ENCODE assay signal across 31 cellular contexts in the genomic region with DNA sequence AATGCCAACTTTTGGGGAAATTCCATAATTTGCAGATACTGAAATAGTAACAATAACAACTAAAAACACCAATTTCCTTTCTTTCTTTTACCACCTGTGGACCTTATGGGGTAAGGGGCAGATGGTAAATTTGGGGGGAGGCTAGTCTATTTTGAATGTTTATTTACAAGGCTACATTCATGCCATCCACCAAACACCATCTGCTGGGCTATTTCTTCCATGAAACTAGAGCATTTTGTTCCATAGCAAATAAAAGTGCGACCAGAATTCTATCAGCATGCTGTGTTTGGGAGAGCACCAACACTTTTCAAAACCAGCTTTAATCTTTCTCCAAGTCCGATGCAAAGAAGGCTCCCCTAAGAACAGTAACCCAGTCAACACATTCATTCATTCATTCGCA.
"Had no signal": no experiment of that assay in that cellular context is flagged by ENCODE, and none has a peak within 500 bp of the region (broad histone marks: within the 10 kb centered on the region; RNA-seq: fewer than 3 reads in every experiment).

No MANE protein-coding gene starts in this region.

- H3K27ac Mint-ChIP-seq: activated CD4-positive, alpha-beta T cell treated with anti-CD3 and anti-CD28 coated beads for 36 hours; activated CD8-positive, alpha-beta memory T cell treated with anti-CD3 and anti-CD28 coated beads, Interleukin-2, amount 10 ng/mL, durations not matched to agents 7 days and 5 days; activated CD8-positive, alpha-beta T cell treated with anti-CD3 and anti-CD28 coated beads, Interleukin-2, amount 10 ng/mL, durations not matched to agents 7 days and 5 days; activated naive CD4-positive, alpha-beta T cell treated with anti-CD3 and anti-CD28 coated beads, Interleukin-2, amount 50 U/mL, for 24 hours; activated naive CD8-positive, alpha-beta T cell treated with anti-CD3 and anti-CD28 coated beads, Interleukin-2, amount 50 U/mL, for 24 hours; activated T-helper 2 cell treated with anti-CD3 and anti-CD28 coated beads, Interferon-gamma antibody, Interleukin-2, Interleukin-4, amounts not matched to agents 10 μg/mL and 5 μg/mL and 100 μg/mL, durations not matched to agents 14 hours and 24 hours and 36 hours; immature natural killer cell; stimulated activated naive B cell treated with anti-CD40 and anti-IgM and Interleukin-4, amounts not matched to agents 10 μg/mL and 1 μg/mL and 100 μg/mL, for 72 hours; T-helper 2 cell treated with Interferon-gamma antibody and Interleukin-4, amounts not matched to agents 5 μg/mL and 100 μg/mL, for 36 hours had no signal

- H3K36me3 Mint-ChIP-seq: activated CD8-positive, alpha-beta memory T cell treated with anti-CD3 and anti-CD28 coated beads, Interleukin-2, amount 10 ng/mL, durations not matched to agents 7 days and 5 days; activated naive CD4-positive, alpha-beta T cell treated with anti-CD3 and anti-CD28 coated beads, Interleukin-2, amount 50 U/mL, for 24 hours; immature natural killer cell; naive B cell; stimulated activated naive B cell treated with anti-CD40 and anti-IgM and Interleukin-4, amounts not matched to agents 10 μg/mL and 1 μg/mL and 100 μg/mL, for 72 hours had no signal

- ATAC-seq: activated CD4-positive, alpha-beta T cell treated with anti-CD3 and anti-CD28 coated beads for 36 hours; activated CD8-positive, alpha-beta memory T cell treated with anti-CD3 and anti-CD28 coated beads, Interleukin-2, amount 10 ng/mL, durations not matched to agents 7 days and 5 days; activated CD8-positive, alpha-beta T cell treated with anti-CD3 and anti-CD28 coated beads, Interleukin-2, amount 10 ng/mL, durations not matched to agents 7 days and 5 days; activated naive CD8-positive, alpha-beta T cell treated with anti-CD3 and anti-CD28 coated beads, Interleukin-2, amount 50 U/mL, for 24 hours; foreskin keratinocyte; heart left ventricle; stimulated activated naive B cell treated with anti-CD40 and anti-IgM and Interleukin-4, amounts not matched to agents 10 μg/mL and 1 μg/mL and 100 μg/mL, for 72 hours had no signal

- H3K27me3 ChIP-seq: esophagus muscularis mucosa, foreskin keratinocyte, right atrium auricular region, stomach, thyroid gland, upper lobe of left lung, vagina had no signal

- DNase-seq: activated CD4-positive, alpha-beta T cell treated with anti-CD3 and anti-CD28 coated beads for 36 hours; activated CD4-positive, CD25-positive, alpha-beta regulatory T cell; activated CD8-positive, alpha-beta memory T cell treated with anti-CD3 and anti-CD28 coated beads, Interleukin-2, amount 10 ng/mL, durations not matched to agents 7 days and 5 days; activated CD8-positive, alpha-beta T cell treated with anti-CD3 and anti-CD28 coated beads, Interleukin-2, amount 10 ng/mL, durations not matched to agents 7 days and 5 days; activated naive CD8-positive, alpha-beta T cell treated with anti-CD3 and anti-CD28 coated beads, Interleukin-2, amount 50 U/mL, for 24 hours; activated T-cell treated with anti-CD3 and anti-CD28 coated beads, Interleukin-2, amount 50 U/mL, for 48 hours; dermis blood vessel endothelial cell; effector CD4-positive, alpha-beta T cell; foreskin keratinocyte; heart left ventricle; hypothalamus; immature natural killer cell; kidney glomerular epithelial cell; left ventricle myocardium inferior; naive B cell; occipital lobe; stimulated activated CD4-positive, alpha-beta T cell treated with anti-CD3 and anti-CD28 coated beads, Interleukin-15, amount 100 ng/mL, for 24 hours; stimulated activated CD4-positive, alpha-beta T cell treated with anti-CD3 and anti-CD28 coated beads, Interleukin-2, amount 100 ng/mL, for 24 hours; stimulated activated naive B cell treated with anti-CD40 and anti-IgM and Interleukin-4, amounts not matched to agents 10 μg/mL and 1 μg/mL and 100 μg/mL, for 72 hours; stomach; thyroid gland; upper lobe of left lung had no signal

- H3K4me1 Mint-ChIP-seq: activated CD4-positive, alpha-beta T cell treated with anti-CD3 and anti-CD28 coated beads for 36 hours; activated CD8-positive, alpha-beta memory T cell treated with anti-CD3 and anti-CD28 coated beads, Interleukin-2, amount 10 ng/mL, durations not matched to agents 7 days and 5 days; activated naive CD4-positive, alpha-beta T cell treated with anti-CD3 and anti-CD28 coated beads, Interleukin-2, amount 50 U/mL, for 24 hours; activated naive CD8-positive, alpha-beta T cell treated with anti-CD3 and anti-CD28 coated beads, Interleukin-2, amount 50 U/mL, for 24 hours; immature natural killer cell; naive B cell; neural crest cell; stimulated activated naive B cell treated with anti-CD40 and anti-IgM and Interleukin-4, amounts not matched to agents 10 μg/mL and 1 μg/mL and 100 μg/mL, for 72 hours had no signal

- H3K9me3 Mint-ChIP-seq: activated naive CD4-positive, alpha-beta T cell treated with anti-CD3 and anti-CD28 coated beads, Interleukin-2, amount 50 U/mL, for 24 hours; activated naive CD8-positive, alpha-beta T cell treated with anti-CD3 and anti-CD28 coated beads, Interleukin-2, amount 50 U/mL, for 24 hours; activated T-helper 2 cell treated with anti-CD3 and anti-CD28 coated beads, Interferon-gamma antibody, Interleukin-2, Interleukin-4, amounts not matched to agents 10 μg/mL and 5 μg/mL and 100 μg/mL, durations not matched to agents 14 hours and 24 hours and 36 hours; immature natural killer cell; naive B cell; neural crest cell; stimulated activated naive B cell treated with anti-CD40 and anti-IgM and Interleukin-4, amounts not matched to agents 10 μg/mL and 1 μg/mL and 100 μg/mL, for 72 hours; T-helper 2 cell treated with Interferon-gamma antibody and Interleukin-4, amounts not matched to agents 5 μg/mL and 100 μg/mL, for 36 hours had no signal

- H2AFZ ChIP-seq: parathyroid adenoma had no signal

- H3K36me3 ChIP-seq: esophagus muscularis mucosa, heart left ventricle, left ventricle myocardium inferior, right atrium auricular region, stomach, thyroid gland, upper lobe of left lung, vagina had no signal

- H3K4me1 ChIP-seq: esophagus muscularis mucosa, foreskin keratinocyte, parathyroid adenoma, right atrium auricular region, stomach, thyroid gland, upper lobe of left lung, vagina had no signal

- H3K27ac ChIP-seq: esophagus muscularis mucosa, foreskin keratinocyte, heart left ventricle, left ventricle myocardium inferior, parathyroid adenoma, right atrium auricular region, stomach, thyroid gland, upper lobe of left lung, vagina had no signal

- H3K4me3 ChIP-seq: esophagus muscularis mucosa, heart left ventricle, left ventricle myocardium inferior, lung, right atrium auricular region, stomach, thyroid gland, upper lobe of left lung, vagina had no signal

- H3K9me3 ChIP-seq: esophagus muscularis mucosa, heart left ventricle, left ventricle myocardium inferior, right atrium auricular region, stomach, thyroid gland, upper lobe of left lung, vagina had no signal

- H3K4me3 Mint-ChIP-seq: activated CD4-positive, alpha-beta T cell treated with anti-CD3 and anti-CD28 coated beads for 36 hours; activated CD8-positive, alpha-beta memory T cell treated with anti-CD3 and anti-CD28 coated beads, Interleukin-2, amount 10 ng/mL, durations not matched to agents 7 days and 5 days; activated CD8-positive, alpha-beta T cell treated with anti-CD3 and anti-CD28 coated beads, Interleukin-2, amount 10 ng/mL, durations not matched to agents 7 days and 5 days; activated naive CD4-positive, alpha-beta T cell treated with anti-CD3 and anti-CD28 coated beads, Interleukin-2, amount 50 U/mL, for 24 hours; activated naive CD8-positive, alpha-beta T cell treated with anti-CD3 and anti-CD28 coated beads, Interleukin-2, amount 50 U/mL, for 24 hours; immature natural killer cell; naive B cell; neural crest cell; stimulated activated naive B cell treated with anti-CD40 and anti-IgM and Interleukin-4, amounts not matched to agents 10 μg/mL and 1 μg/mL and 100 μg/mL, for 72 hours; T-helper 2 cell treated with Interferon-gamma antibody and Interleukin-4, amounts not matched to agents 5 μg/mL and 100 μg/mL, for 36 hours had no signal

- H3K79me2 ChIP-seq: parathyroid adenoma had no signal
